In the genomic region with DNA sequence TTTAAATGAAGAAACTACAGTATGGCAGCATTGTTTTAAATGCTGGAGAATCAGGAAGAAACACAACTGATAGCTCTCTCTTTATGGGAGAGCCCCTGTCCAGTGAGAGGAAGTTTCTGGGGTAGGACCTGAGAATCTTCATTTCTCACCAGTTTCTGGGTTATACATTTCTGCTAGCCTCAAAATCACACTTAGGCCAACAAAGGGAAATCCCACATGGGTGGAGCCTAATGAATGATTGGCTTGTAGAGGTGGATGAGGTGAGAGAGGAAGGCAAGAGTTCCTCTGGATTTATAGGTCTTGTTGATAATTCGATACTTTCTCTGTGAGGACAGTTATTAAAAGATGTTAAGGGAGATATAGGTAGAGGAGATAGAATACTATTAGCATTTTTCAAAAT, we compare ENCODE assay signal across 19 cellular contexts.
A peak's percentile ranks its signal among the peaks of the same experiment; 100 is the strongest.
DNase-seq lines count a peak whose midpoint lies in the region; ATAC-seq and TF ChIP-seq lines count a peak whose summit lies in the region.
"Had no signal": no experiment of that assay in that cellular context is flagged by ENCODE, and none has a peak within 500 bp of the region (broad histone marks: within the 10 kb centered on the region; RNA-seq: fewer than 3 reads in every experiment).

No MANE protein-coding gene starts in this region.

- no peaks in the 10 kb centered on the region for H3K9me3 ChIP-seq in OCI-LY3 (ENCODE audit: insufficient read depth, low read length)
- H3K9me3 ChIP-seq: HAP-1, right atrium auricular region, tibial nerve had no signal

- no peaks in the 10 kb centered on the region for H3K27me3 ChIP-seq in OCI-LY3 (ENCODE audit: low read depth, low read length)
- H3K27me3 ChIP-seq: right atrium auricular region, tibial nerve had no signal

- H4K20me1 ChIP-seq in OCI-LY3 (ENCODE audit: insufficient read depth, low read length) = no peaks in the 10 kb centered on the region

- H3K4me1 ChIP-seq in OCI-LY3 (ENCODE audit: low read length) = peaks cover 41% of the 10 kb centered on the region
- H3K4me1 ChIP-seq: HAP-1, right atrium auricular region, tibial nerve had no signal

- no peak overlapping the region for H3K9ac ChIP-seq in OCI-LY3 (ENCODE audit: low read length)

- no peaks in the 10 kb centered on the region for H3K36me3 ChIP-seq in OCI-LY3 (replicated peaks; ENCODE audit: low read depth, low read length)
- H3K36me3 ChIP-seq: HAP-1, right atrium auricular region, tibial nerve had no signal

- TF ChIP-seq CTCF in OCI-LY3 (IDR thresholded peaks at IDR 0.05; ENCODE audit: low read depth, low read length) = no peak

- peak; percentile 71 for ATAC-seq in GM18868 (IDR thresholded peaks at IDR 0.05; ENCODE audit: unreplicated experiment)
- peak; percentile 80 for ATAC-seq in GM21390 (IDR thresholded peaks at IDR 0.05; ENCODE audit: unreplicated experiment)
- peak; percentile 66 for ATAC-seq in HG02870 (IDR thresholded peaks at IDR 0.05; ENCODE audit: unreplicated experiment)
- ATAC-seq in GM21360 (IDR thresholded peaks at IDR 0.05; ENCODE audit: unreplicated experiment) = no peak

- DNase-seq in DMS 273 treated with DMSO at 0.1 percent for 48 hours (lab: John Stamatoyannopoulos, UW) (no peak), iPS-NIHi11 (ENCODE audit: low spot score) (no peak), HPDE6-E6E7 (ENCODE audit: extremely low spot score) (no peak)
- DNase-seq: activated CD4-positive, alpha-beta T cell treated with anti-CD3 and anti-CD28 coated beads for 48 hours; activated T-cell treated with anti-CD3 and anti-CD28 coated beads, Interleukin-2, amount 50 U/mL, for 24 hours; central memory CD4-positive, alpha-beta T cell; DMS53; foreskin fibroblast; KBM-7; SHP77 treated with DMSO at 0.1 percent for 48 hours; stimulated activated CD4-positive, alpha-beta T cell treated with anti-CD3 and anti-CD28 coated beads, Interleukin-2, amount 100 ng/mL, for 48 hours had no signal

- no peaks in the 10 kb centered on the region for H3K79me2 ChIP-seq in OCI-LY3 (ENCODE audit: low read length)

- peak overlapping the region; percentile 24 for H3K4me2 ChIP-seq in OCI-LY3 (ENCODE audit: low read length)

- no peak overlapping the region for H3K4me3 ChIP-seq in OCI-LY3 (ENCODE audit: low read length)
- H3K4me3 ChIP-seq: HAP-1, right atrium auricular region, tibial nerve had no signal

- no peak overlapping the region; the same call in 1 of the 2 replicates for H3K27ac ChIP-seq in OCI-LY3 (ENCODE audit: low read length)
- H3K27ac ChIP-seq: right atrium auricular region, tibial nerve had no signal

- 0 out of 2 replicates have a peak overlapping the region, but pooled peaks have one; percentile 48 for H2AFZ ChIP-seq in OCI-LY3 (ENCODE audit: low read depth, low read length)
